ENCODE assay signal across 8 cellular contexts in genomic region chr18:9612989-9613388, GRCh38. TPM values are rescaled to one million over a fixed set of nuclear protein-coding genes. Genes with fewer than 3 reads are reported as not detected.
A peak's percentile ranks its signal among the peaks of the same experiment; 100 is the strongest.
DNase-seq lines count a peak whose midpoint lies in the region; ATAC-seq and TF ChIP-seq lines count a peak whose summit lies in the region.

No MANE protein-coding gene starts in this region.

- H3K9me3 Mint-ChIP-seq in Calu3 (ENCODE audit: low read depth, unreplicated experiment): no peaks in the 10 kb centered on the region

- no peak for TF ChIP-seq CTCF in Calu3 (IDR thresholded peaks at IDR 0.05; ENCODE audit: unreplicated experiment)
- no peak for TF ChIP-seq CTCF in NB4 (IDR thresholded peaks at IDR 0.05; ENCODE audit: low read depth, low read length)
- TF ChIP-seq CTCF in neutrophil (IDR thresholded peaks at IDR 0.05): no peak

- no peaks in the 10 kb centered on the region for H3K27me3 Mint-ChIP-seq in Calu3 (ENCODE audit: unreplicated experiment)

- BruUV-seq in Calu3 (replicated peaks; lab: Mats Ljungman, UMichigan): TSS peak; percentile 65

- intact Hi-C loops in Calu3 (cut with micrococcal nuclease; ENCODE audit: unreplicated experiment): loop anchor here (1.0 kb wide), 2 partner anchors 60 to 70 kb away; no protein-coding TSS in a partner anchor

- no peak for TF ChIP-seq POLR2A in NB4 (IDR thresholded peaks at IDR 0.05; ENCODE audit: extremely low read depth, insufficient read length)

- no peaks in the 10 kb centered on the region for H3K27me3 ChIP-seq in ectodermal cell (ENCODE audit: control insufficient read depth, insufficient read depth, low read length, poor library complexity, severe bottlenecking)
- no peaks in the 10 kb centered on the region for H3K27me3 ChIP-seq in neutrophil

- ATAC-seq in GM18907 (IDR thresholded peaks at IDR 0.05; ENCODE audit: unreplicated experiment): no peak
- no peak for ATAC-seq in HG03159 (IDR thresholded peaks at IDR 0.05; ENCODE audit: unreplicated experiment)

- H3K27ac ChIP-seq in ectodermal cell (ENCODE audit: insufficient read depth, low read depth, low read length, poor library complexity, severe bottlenecking) (no peak overlapping the region), neutrophil (peak overlapping the region; percentile 98)

- CTCF ChIA-PET in Calu3 (lab: Charles Lee): interaction anchor here (1.1 to 1.4 kb wide), 5 partner anchors 38 to 71 kb away, joined by 3 to 25 read pairs (median 7); no protein-coding TSS in a partner anchor

- H3K36me3 ChIP-seq in ectodermal cell (ENCODE audit: control insufficient read depth, insufficient read depth, low read length) (peaks cover 7% of the 10 kb centered on the region), neutrophil (peaks cover 17% of the 10 kb centered on the region)

- no peak for DNase-seq in Calu3
- no peak for DNase-seq in NB4 (ENCODE audit: low read depth)
- no peak for DNase-seq in stimulated activated CD4-positive, alpha-beta T cell treated with anti-CD3 and anti-CD28 coated beads, Interleukin-2, amount 100 ng/mL, for 48 hours
- DNase-seq in NCI-H524 treated with DMSO at 0.1 percent for 48 hours (lab: John Stamatoyannopoulos, UW): no peak

- H3K27ac Mint-ChIP-seq in Calu3 (ENCODE audit: unreplicated experiment): peak overlapping the region; percentile 97

- H3K4me1 ChIP-seq in ectodermal cell (ENCODE audit: control insufficient read depth, insufficient read depth, low read length): peaks cover 16% of the 10 kb centered on the region
- H3K4me1 ChIP-seq in neutrophil (ENCODE audit: control insufficient read depth in 1 of 2, insufficient read depth in 1 of 2, low read depth in 1 of 2, low read length in 1 of 2): peaks cover 54 to 58% of the 10 kb centered on the region in 2 experiments

- H3K4me3 ChIP-seq in NB4 (ENCODE audit: low read depth, low read length): peak overlapping the region; percentile 75
- H3K4me3 ChIP-seq in ectodermal cell (ENCODE audit: insufficient read depth, low read depth, low read length): peak overlapping the region; percentile 80
- H3K4me3 ChIP-seq in neutrophil (ENCODE audit: low read depth in 1 of 2, low read length in 1 of 2): peak overlapping the region; percentile 81 to 89

- H3K4me3 Mint-ChIP-seq in Calu3 (ENCODE audit: low read depth, unreplicated experiment): peak overlapping the region; percentile 99

- H3K36me3 Mint-ChIP-seq in Calu3 (ENCODE audit: insufficient read depth, unreplicated experiment): peaks cover 40% of the 10 kb centered on the region

- 75 to 84% methylated on average over 3 to 4 of the region's 4 CpGs for WGBS in ectodermal cell, 2 experiments

- peaks cover 54% of the 10 kb centered on the region for H3K4me1 Mint-ChIP-seq in Calu3 (ENCODE audit: low read depth, unreplicated experiment)

- H3K9me3 ChIP-seq in ectodermal cell (ENCODE audit: control insufficient read depth, low read length): no peaks in the 10 kb centered on the region
- no peaks in the 10 kb centered on the region for H3K9me3 ChIP-seq in neutrophil

RNA-seq across cellular contexts. Expression of gene PPP4R1, which starts 1.4 kb away (rescaled TPM):
- 110 and 115 TPM in 2 replicates for total RNA-seq in Calu3 (2022)
- 84.3 TPM for polyA plus RNA-seq in ectodermal cell (2013, experiment 1 of 4)
- polyA plus RNA-seq in ectodermal cell (2013, experiment 2 of 4): 89.6 TPM
- 74.4 TPM for polyA plus RNA-seq in ectodermal cell (2013, experiment 3 of 4)
- 73.4 TPM for polyA plus RNA-seq in ectodermal cell (2013, experiment 4 of 4)
